In the genomic region with DNA sequence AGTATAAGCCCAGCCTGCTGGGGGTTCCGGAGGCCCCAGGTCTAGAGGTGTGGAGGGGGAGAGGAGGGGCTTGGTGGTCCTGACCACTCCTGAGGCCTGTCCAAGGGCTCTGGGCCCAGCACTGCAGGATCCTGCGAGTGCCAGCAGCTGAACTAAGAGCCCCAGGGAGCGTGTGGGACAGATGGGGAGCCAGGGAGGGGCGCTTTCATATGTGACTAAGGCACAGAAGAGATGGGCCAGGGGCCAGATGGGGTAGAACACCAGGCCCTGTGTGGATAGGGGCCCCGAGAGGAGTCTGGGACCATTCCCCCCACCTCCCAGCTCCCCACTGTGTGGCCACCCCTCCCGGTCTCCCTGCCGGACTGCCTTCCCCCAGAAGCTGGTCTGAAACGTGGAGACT, we compare ENCODE assay signal across 1 cellular context.
TF ChIP-seq lines count a peak whose summit lies in the region.

No MANE protein-coding gene starts in this region.

TF ChIP-seq in GM23338, 12 proteins besides CTCF, POLR2A, EP300 and RAD21:
- TF ChIP-seq ZNF462 (CRISPR knock-in tag; IDR thresholded peaks at IDR 0.05) (no peak), STAT1 (IDR thresholded peaks at IDR 0.05; ENCODE audit: unreplicated experiment) (no peak), EZH2 (IDR thresholded peaks at IDR 0.05; ENCODE audit: low read depth, unreplicated experiment) (no peak), NANOG (IDR thresholded peaks at IDR 0.05; ENCODE audit: borderline replicate concordance) (no peak), ZNF331 (CRISPR knock-in tag; IDR thresholded peaks at IDR 0.05; ENCODE audit: low read depth) (no peak), POLR2AphosphoS5 (IDR thresholded peaks at IDR 0.05; ENCODE audit: low read depth) (no peak), CREB1 (CRISPR knock-in tag; IDR thresholded peaks at IDR 0.05; ENCODE audit: low read depth) (no peak), ZNF114 (CRISPR knock-in tag; IDR thresholded peaks at IDR 0.05) (no peak), EZH2phosphoT487 (IDR thresholded peaks at IDR 0.05; ENCODE audit: unreplicated experiment) (no peak), JUNB (IDR thresholded peaks at IDR 0.05; ENCODE audit: unreplicated experiment) (no peak), ETS1 (IDR thresholded peaks at IDR 0.05) (no peak)
- TF ChIP-seq, protein P1, sequence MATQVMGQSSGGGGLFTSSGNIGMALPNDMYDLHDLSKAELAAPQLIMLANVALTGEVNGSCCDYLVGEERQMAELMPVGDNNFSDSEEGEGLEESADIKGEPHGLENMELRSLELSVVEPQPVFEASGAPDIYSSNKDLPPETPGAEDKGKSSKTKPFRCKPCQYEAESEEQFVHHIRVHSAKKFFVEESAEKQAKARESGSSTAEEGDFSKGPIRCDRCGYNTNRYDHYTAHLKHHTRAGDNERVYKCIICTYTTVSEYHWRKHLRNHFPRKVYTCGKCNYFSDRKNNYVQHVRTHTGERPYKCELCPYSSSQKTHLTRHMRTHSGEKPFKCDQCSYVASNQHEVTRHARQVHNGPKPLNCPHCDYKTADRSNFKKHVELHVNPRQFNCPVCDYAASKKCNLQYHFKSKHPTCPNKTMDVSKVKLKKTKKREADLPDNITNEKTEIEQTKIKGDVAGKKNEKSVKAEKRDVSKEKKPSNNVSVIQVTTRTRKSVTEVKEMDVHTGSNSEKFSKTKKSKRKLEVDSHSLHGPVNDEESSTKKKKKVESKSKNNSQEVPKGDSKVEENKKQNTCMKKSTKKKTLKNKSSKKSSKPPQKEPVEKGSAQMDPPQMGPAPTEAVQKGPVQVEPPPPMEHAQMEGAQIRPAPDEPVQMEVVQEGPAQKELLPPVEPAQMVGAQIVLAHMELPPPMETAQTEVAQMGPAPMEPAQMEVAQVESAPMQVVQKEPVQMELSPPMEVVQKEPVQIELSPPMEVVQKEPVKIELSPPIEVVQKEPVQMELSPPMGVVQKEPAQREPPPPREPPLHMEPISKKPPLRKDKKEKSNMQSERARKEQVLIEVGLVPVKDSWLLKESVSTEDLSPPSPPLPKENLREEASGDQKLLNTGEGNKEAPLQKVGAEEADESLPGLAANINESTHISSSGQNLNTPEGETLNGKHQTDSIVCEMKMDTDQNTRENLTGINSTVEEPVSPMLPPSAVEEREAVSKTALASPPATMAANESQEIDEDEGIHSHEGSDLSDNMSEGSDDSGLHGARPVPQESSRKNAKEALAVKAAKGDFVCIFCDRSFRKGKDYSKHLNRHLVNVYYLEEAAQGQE (IDR thresholded peaks at IDR 0.05; ENCODE audit: unreplicated experiment), result no peak
